ENCODE assay signal across 1 cellular context in the genomic region with DNA sequence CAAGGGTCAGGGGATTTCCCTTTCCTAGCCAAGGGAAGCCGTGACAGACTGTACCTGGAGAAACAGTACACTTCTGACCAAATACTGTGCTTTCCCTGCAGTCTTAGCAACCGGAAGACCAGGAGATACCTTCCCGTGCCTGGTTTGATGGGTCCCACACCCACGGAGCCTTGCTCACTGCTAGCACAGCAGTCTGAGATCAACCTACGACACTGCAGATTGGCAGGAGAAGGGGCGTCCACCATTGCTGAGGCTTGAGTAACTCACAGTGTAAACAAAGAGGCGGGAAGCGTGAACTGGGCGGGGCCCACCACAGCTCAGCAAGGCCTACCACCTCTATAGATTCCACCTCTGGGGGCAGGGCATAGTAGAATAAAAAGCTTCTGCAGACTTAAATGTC.
TF ChIP-seq lines count a peak whose summit lies in the region.

No MANE protein-coding gene starts in this region.

TF ChIP-seq in H1, 55 proteins besides CTCF, POLR2A, EP300 and RAD21:
- TF ChIP-seq KDM4A (IDR thresholded peaks at IDR 0.05; ENCODE audit: low read depth, low read length, severe bottlenecking) = no peak
- no peak for TF ChIP-seq YY1 (IDR thresholded peaks at IDR 0.05; ENCODE audit: low read depth, low read length)
- TF ChIP-seq KDM5A (IDR thresholded peaks at IDR 0.05; ENCODE audit: low read length) = no peak
- no peak for TF ChIP-seq HDAC2 (IDR thresholded peaks at IDR 0.05; ENCODE audit: borderline replicate concordance in 1 of 2, low read depth in 2 of 2, low read length in 2 of 2)
- TF ChIP-seq JUND (IDR thresholded peaks at IDR 0.05; ENCODE audit: low read length) = no peak
- TF ChIP-seq TAF1 (IDR thresholded peaks at IDR 0.05; ENCODE audit: low read depth, low read length) = no peak
- TF ChIP-seq, protein P1, sequence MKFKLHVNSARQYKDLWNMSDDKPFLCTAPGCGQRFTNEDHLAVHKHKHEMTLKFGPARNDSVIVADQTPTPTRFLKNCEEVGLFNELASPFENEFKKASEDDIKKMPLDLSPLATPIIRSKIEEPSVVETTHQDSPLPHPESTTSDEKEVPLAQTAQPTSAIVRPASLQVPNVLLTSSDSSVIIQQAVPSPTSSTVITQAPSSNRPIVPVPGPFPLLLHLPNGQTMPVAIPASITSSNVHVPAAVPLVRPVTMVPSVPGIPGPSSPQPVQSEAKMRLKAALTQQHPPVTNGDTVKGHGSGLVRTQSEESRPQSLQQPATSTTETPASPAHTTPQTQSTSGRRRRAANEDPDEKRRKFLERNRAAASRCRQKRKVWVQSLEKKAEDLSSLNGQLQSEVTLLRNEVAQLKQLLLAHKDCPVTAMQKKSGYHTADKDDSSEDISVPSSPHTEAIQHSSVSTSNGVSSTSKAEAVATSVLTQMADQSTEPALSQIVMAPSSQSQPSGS (IDR thresholded peaks at IDR 0.05; ENCODE audit: low read length) = no peak
- no peak for TF ChIP-seq RFX5 (IDR thresholded peaks at IDR 0.05; ENCODE audit: borderline replicate concordance, low read depth, low read length)
- TF ChIP-seq EZH2 (IDR thresholded peaks at IDR 0.05; ENCODE audit: low read depth, low read length, severe bottlenecking) = no peak
- no peak for TF ChIP-seq TEAD4 (IDR thresholded peaks at IDR 0.05; ENCODE audit: low read depth, low read length)
- no peak for TF ChIP-seq SP4 (IDR thresholded peaks at IDR 0.05; ENCODE audit: low read length)
- TF ChIP-seq CEBPB (IDR thresholded peaks at IDR 0.05; ENCODE audit: low read depth, low read length) = no peak
- TF ChIP-seq, protein P2, sequence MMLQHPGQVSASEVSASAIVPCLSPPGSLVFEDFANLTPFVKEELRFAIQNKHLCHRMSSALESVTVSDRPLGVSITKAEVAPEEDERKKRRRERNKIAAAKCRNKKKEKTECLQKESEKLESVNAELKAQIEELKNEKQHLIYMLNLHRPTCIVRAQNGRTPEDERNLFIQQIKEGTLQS (IDR thresholded peaks at IDR 0.05; ENCODE audit: insufficient read depth, low read depth, low read length) = no peak
- no peak for TF ChIP-seq EGR1 (IDR thresholded peaks at IDR 0.05; ENCODE audit: borderline replicate concordance, low read depth, low read length)
- no peak for TF ChIP-seq SIN3A (conservative IDR thresholded peaks at IDR 0.05 in 1 of 2, IDR thresholded peaks at IDR 0.05 in 1 of 2; ENCODE audit: low read depth in 1 of 2, low read length in 2 of 2)
- TF ChIP-seq RXRA (IDR thresholded peaks at IDR 0.05; ENCODE audit: insufficient read depth, low read depth, low read length) = no peak
- no peak for TF ChIP-seq RBBP5 (IDR thresholded peaks at IDR 0.05; ENCODE audit: borderline replicate concordance, low read depth, low read length)
